In the genomic region with DNA sequence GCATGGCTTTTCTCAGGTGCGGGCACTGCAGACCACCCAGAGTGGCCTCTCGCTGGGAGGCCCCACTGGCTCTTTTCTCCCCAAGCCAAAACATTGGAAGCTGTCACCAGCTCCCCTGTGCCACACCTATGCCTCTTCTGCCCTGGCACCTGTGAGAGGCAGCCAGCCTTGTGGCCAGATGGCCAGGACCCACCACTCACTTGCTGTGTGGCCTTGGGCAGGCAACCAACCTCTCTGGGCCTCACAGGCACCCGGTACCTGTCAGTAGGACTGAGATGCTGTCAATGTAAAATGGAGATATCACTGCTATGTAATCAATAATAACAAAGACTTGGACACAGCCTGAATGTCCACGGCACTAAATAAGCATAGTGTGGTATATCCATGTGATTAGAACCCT, we compare ENCODE assay signal across 10 cellular contexts.
"Had no signal": no experiment of that assay in that cellular context is flagged by ENCODE, and none has a peak within 500 bp of the region (broad histone marks: within the 10 kb centered on the region; RNA-seq: fewer than 3 reads in every experiment).

No MANE protein-coding gene starts in this region.

- H3K27ac ChIP-seq: GM23248, HL-60, KMS-11 had no signal

- H3K4me3 ChIP-seq: GM23248 had no signal

- FAIRE-seq: H54 had no signal

- H3K4me2 ChIP-seq: KMS-11 had no signal

- DNase-seq: GM23248, GOT3, H9, HCEC 1CT, HFFc6, IMR-90, KBM-7 had no signal

- H2AFZ ChIP-seq: GM23248 had no signal

- H3K9ac ChIP-seq: GM23248, KMS-11 had no signal
